Comparison of ENCODE assay signal across 8 cellular contexts in the genomic region with DNA sequence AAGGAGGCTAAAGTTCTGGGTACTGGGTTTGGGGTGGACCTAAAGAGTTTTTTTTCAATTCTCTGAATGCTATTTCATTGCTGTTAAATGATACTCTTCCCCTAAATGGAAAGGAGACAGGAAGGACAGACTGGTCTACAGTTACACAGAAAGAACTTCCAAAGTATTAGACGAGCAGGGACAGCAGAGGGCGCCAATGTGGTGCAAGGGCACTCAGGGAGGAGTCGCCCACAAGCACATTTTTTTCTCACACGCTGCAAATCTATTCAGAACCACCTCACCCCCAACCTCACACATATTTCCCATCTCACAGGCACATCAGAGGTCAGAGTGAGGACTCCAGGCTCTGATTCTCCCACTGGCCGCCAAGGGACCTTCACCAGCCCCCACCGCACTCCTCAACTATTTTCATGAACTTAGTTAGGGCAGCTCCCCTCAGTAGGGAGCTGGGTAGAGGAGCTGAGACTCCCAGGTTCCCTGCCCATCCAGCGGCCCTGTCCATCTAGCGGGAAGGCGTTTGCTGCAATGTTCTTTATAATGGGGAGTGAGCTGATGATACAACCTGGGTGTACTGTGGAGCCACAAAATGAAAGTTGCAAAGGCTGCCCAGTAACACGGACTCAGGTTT. TPM values are rescaled to one million over a fixed set of nuclear protein-coding genes. Genes with fewer than 3 reads are reported as not detected.
DNase-seq lines count a peak whose midpoint lies in the region; ATAC-seq, FAIRE-seq and TF ChIP-seq lines count a peak whose summit lies in the region.

No MANE protein-coding gene starts in this region.

- peak; percentile 49 for ATAC-seq in HG03060 (IDR thresholded peaks at IDR 0.05; ENCODE audit: low read depth, unreplicated experiment)
- no peak for ATAC-seq in HG03521 (IDR thresholded peaks at IDR 0.05; ENCODE audit: unreplicated experiment)

- FAIRE-seq in D721Med (lab: Jason Lieb, UNC), result peak; percentile 84
- no peak for FAIRE-seq in kidney (lab: Jason Lieb, UNC)

- peak overlapping the region in 1 of 2 donors; percentile 52 for H3K9ac ChIP-seq in kidney (ENCODE audit: low read length in 2 of 2)

- peaks cover 12 to 13% of the 10 kb centered on the region in 2 donors for H3K4me1 ChIP-seq in kidney (ENCODE audit: control insufficient read depth in 1 of 2, insufficient read depth in 1 of 2, low read depth in 1 of 2, low read length in 2 of 2)

- no peaks in the 10 kb centered on the region for H3K36me3 ChIP-seq in kidney (ENCODE audit: control insufficient read depth in 1 of 2, insufficient read depth in 2 of 2, low read length in 2 of 2)

- H3K27ac ChIP-seq in kidney (ENCODE audit: low read depth in 2 of 2, low read length in 2 of 2), result no peak overlapping the region

- intact Hi-C loops in kidney (cut with DNase I), result no loop called here

- no peak for DNase-seq in D721Med (ENCODE audit: insufficient read length, low spot score)
- DNase-seq in NCI-H446 (lab: John Stamatoyannopoulos, UW), result peak; percentile 69 to 90
- peak; percentile 51 to 65 (median 60) for DNase-seq in activated CD4-positive, CD25-positive, alpha-beta regulatory T cell (lab: John Stamatoyannopoulos, UW)
- DNase-seq in cerebellar cortex (ENCODE audit: low spot score), result peak; percentile 94
- DNase-seq in kidney, result peak; percentile 89
- DNase-seq in stimulated activated CD4-positive, alpha-beta T cell treated with anti-CD3 and anti-CD28 coated beads, Interleukin-1b, Interleukin-23, amount 100 ng/mL, for 1 hour (ENCODE audit: low read depth in 2 of 2), result peak; percentile 31 to 58

- H3K4me3 ChIP-seq in kidney (ENCODE audit: low read length in 2 of 2), result no peak overlapping the region

- peak; percentile 98 for TF ChIP-seq CTCF in D721Med (IDR thresholded peaks at IDR 0.05; ENCODE audit: insufficient read depth, missing control alignments)
- peak; percentile 75 for TF ChIP-seq CTCF in kidney (IDR thresholded peaks at IDR 0.05; ENCODE audit: borderline replicate concordance, extremely low read depth, insufficient read depth)

- H3K9me3 ChIP-seq in kidney (ENCODE audit: control insufficient read depth in 1 of 2, low read length in 2 of 2), result no peaks in the 10 kb centered on the region

RNA-seq across cellular contexts. Expression of a gene that starts 6.8 kb away (rescaled TPM):
- 25.3 TPM for total RNA-seq in kidney
- 102 TPM for polyA plus RNA-seq in kidney (ENCODE audit: insufficient read depth, low read depth, low replicate concordance)
